In genomic region chr16:18048858-18049257, GRCh38 we compare ENCODE assay signal across 28 cellular contexts.
"Had no signal": no experiment of that assay in that cellular context is flagged by ENCODE, and none has a peak within 500 bp of the region (broad histone marks: within the 10 kb centered on the region; RNA-seq: fewer than 3 reads in every experiment).

No MANE protein-coding gene starts in this region.

- H3K9me3 ChIP-seq: left lung, lower lobe of right lung, pancreas, prostate gland, sigmoid colon, suprapubic skin, tibial nerve, upper lobe of left lung, vagina had no signal

- ATAC-seq: heart right ventricle; left cardiac atrium; left lung; lower lobe of right lung; naive thymus-derived CD8-positive, alpha-beta T cell; pancreas; right cardiac atrium; stimulated activated memory B cell treated with anti-CD40 and anti-IgM and Interleukin-4, amounts not matched to agents 10 μg/mL and 1 μg/mL and 100 μg/mL, for 72 hours; stimulated activated naive CD8-positive, alpha-beta T cell treated with anti-CD3 and anti-CD28 coated beads, Interleukin-15, amount 100 ng/mL, for 72 hours had no signal

- H3K36me3 ChIP-seq: heart right ventricle, left lung, lower lobe of right lung, pancreas, prostate gland, sigmoid colon, suprapubic skin, tibial nerve, upper lobe of left lung, vagina had no signal

- H3K4me3 ChIP-seq: heart right ventricle, left lung, lower lobe of right lung, pancreas, prostate gland, sigmoid colon, smooth muscle cell, suprapubic skin, tibial nerve, upper lobe of left lung, vagina had no signal

- H3K27ac ChIP-seq: heart right ventricle, left lung, lower lobe of right lung, pancreas, prostate gland, sigmoid colon, suprapubic skin, tibial nerve, upper lobe of left lung, vagina had no signal

- DNase-seq: heart right ventricle; hippocampal formation; kidney glomerular epithelial cell; left cardiac atrium; left lung; lower lobe of right lung; mammary epithelial cell; mesendoderm; naive thymus-derived CD8-positive, alpha-beta T cell; nucleus accumbens; pancreas; retina; right cardiac atrium; sigmoid colon; stimulated activated CD4-positive, alpha-beta T cell treated with anti-CD3 and anti-CD28 coated beads, Interleukin-1b, Interleukin-23, amount 100 ng/mL, for 48 hours; stimulated activated CD4-positive, alpha-beta T cell treated with anti-CD3 and anti-CD28 coated beads, Interleukin-2, amount 100 ng/mL, for 48 hours; stimulated activated CD4-positive, alpha-beta T cell treated with anti-CD3 and anti-CD28 coated beads, Interleukin-4, amount 100 ng/mL, for 4 hours; stimulated activated CD8-positive, alpha-beta memory T cell treated with anti-CD3 and anti-CD28 coated beads, Interleukin-4, amount 100 ng/mL, for 48 hours; stimulated activated naive CD4-positive, alpha-beta T cell treated with Interleukin-2 at 50 U/mL for 16 hours; stimulated activated naive CD8-positive, alpha-beta T cell treated with anti-CD3 and anti-CD28 coated beads, Interleukin-15, amount 100 ng/mL, for 72 hours; upper lobe of left lung had no signal

- FAIRE-seq: keratinocyte, pancreas had no signal

- H3K27me3 ChIP-seq: left lung, sigmoid colon, tibial nerve, upper lobe of left lung, vagina had no signal

- H3K4me1 ChIP-seq: heart right ventricle, left lung, lower lobe of right lung, pancreas, prostate gland, sigmoid colon, suprapubic skin, tibial nerve, upper lobe of left lung, vagina had no signal
